ENCODE assay signal across 2 cellular contexts in genomic region chr20:3705491-3705969, GRCh38.
TF ChIP-seq lines count a peak whose summit lies in the region.

No MANE protein-coding gene starts in this region.

TF ChIP-seq in GM23338, 12 proteins besides CTCF, POLR2A, EP300 and RAD21:
- TF ChIP-seq POLR2AphosphoS5 (IDR thresholded peaks at IDR 0.05; ENCODE audit: low read depth) (no peak), ZNF114 (CRISPR knock-in tag; IDR thresholded peaks at IDR 0.05) (no peak), EZH2phosphoT487 (IDR thresholded peaks at IDR 0.05; ENCODE audit: unreplicated experiment) (no peak), NANOG (IDR thresholded peaks at IDR 0.05; ENCODE audit: borderline replicate concordance) (no peak), ETS1 (IDR thresholded peaks at IDR 0.05) (no peak), JUNB (IDR thresholded peaks at IDR 0.05; ENCODE audit: unreplicated experiment) (no peak), STAT1 (IDR thresholded peaks at IDR 0.05; ENCODE audit: unreplicated experiment) (no peak), ZNF462 (CRISPR knock-in tag; IDR thresholded peaks at IDR 0.05) (no peak), EZH2 (IDR thresholded peaks at IDR 0.05; ENCODE audit: low read depth, unreplicated experiment) (no peak), CREB1 (CRISPR knock-in tag; IDR thresholded peaks at IDR 0.05; ENCODE audit: low read depth) (no peak), ZNF331 (CRISPR knock-in tag; IDR thresholded peaks at IDR 0.05; ENCODE audit: low read depth) (no peak)
- TF ChIP-seq, protein P1, sequence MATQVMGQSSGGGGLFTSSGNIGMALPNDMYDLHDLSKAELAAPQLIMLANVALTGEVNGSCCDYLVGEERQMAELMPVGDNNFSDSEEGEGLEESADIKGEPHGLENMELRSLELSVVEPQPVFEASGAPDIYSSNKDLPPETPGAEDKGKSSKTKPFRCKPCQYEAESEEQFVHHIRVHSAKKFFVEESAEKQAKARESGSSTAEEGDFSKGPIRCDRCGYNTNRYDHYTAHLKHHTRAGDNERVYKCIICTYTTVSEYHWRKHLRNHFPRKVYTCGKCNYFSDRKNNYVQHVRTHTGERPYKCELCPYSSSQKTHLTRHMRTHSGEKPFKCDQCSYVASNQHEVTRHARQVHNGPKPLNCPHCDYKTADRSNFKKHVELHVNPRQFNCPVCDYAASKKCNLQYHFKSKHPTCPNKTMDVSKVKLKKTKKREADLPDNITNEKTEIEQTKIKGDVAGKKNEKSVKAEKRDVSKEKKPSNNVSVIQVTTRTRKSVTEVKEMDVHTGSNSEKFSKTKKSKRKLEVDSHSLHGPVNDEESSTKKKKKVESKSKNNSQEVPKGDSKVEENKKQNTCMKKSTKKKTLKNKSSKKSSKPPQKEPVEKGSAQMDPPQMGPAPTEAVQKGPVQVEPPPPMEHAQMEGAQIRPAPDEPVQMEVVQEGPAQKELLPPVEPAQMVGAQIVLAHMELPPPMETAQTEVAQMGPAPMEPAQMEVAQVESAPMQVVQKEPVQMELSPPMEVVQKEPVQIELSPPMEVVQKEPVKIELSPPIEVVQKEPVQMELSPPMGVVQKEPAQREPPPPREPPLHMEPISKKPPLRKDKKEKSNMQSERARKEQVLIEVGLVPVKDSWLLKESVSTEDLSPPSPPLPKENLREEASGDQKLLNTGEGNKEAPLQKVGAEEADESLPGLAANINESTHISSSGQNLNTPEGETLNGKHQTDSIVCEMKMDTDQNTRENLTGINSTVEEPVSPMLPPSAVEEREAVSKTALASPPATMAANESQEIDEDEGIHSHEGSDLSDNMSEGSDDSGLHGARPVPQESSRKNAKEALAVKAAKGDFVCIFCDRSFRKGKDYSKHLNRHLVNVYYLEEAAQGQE (IDR thresholded peaks at IDR 0.05; ENCODE audit: unreplicated experiment) = no peak

TF ChIP-seq in HepG2, 621 proteins besides CTCF, POLR2A, EP300 and RAD21:
- TF ChIP-seq ZNF891 (CRISPR knock-in tag; IDR thresholded peaks at IDR 0.05) = 0 out of 2 replicates have a peak, but pooled peaks have one; percentile 33
- TF ChIP-seq, protein P2, sequence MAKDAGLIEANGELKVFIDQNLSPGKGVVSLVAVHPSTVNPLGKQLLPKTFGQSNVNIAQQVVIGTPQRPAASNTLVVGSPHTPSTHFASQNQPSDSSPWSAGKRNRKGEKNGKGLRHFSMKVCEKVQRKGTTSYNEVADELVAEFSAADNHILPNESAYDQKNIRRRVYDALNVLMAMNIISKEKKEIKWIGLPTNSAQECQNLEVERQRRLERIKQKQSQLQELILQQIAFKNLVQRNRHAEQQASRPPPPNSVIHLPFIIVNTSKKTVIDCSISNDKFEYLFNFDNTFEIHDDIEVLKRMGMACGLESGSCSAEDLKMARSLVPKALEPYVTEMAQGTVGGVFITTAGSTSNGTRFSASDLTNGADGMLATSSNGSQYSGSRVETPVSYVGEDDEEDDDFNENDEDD (CRISPR knock-in tag; IDR thresholded peaks at IDR 0.05; ENCODE audit: borderline replicate concordance) = no peak
- TF ChIP-seq ZNF639 (CRISPR knock-in tag; conservative IDR thresholded peaks at IDR 0.05) = no peak
- no peak for TF ChIP-seq RFX5 (IDR thresholded peaks at IDR 0.05; ENCODE audit: low read depth, low read length)
- TF ChIP-seq ZMYM2 (CRISPR knock-in tag; IDR thresholded peaks at IDR 0.05) = no peak
- TF ChIP-seq ZMAT3 (CRISPR knock-in tag; conservative IDR thresholded peaks at IDR 0.05) = no peak
- no peak for TF ChIP-seq TCF7 (IDR thresholded peaks at IDR 0.05; ENCODE audit: low read depth)
- no peak for TF ChIP-seq ZNF790 (CRISPR knock-in tag; IDR thresholded peaks at IDR 0.05; ENCODE audit: borderline replicate concordance)
